In the genomic region with DNA sequence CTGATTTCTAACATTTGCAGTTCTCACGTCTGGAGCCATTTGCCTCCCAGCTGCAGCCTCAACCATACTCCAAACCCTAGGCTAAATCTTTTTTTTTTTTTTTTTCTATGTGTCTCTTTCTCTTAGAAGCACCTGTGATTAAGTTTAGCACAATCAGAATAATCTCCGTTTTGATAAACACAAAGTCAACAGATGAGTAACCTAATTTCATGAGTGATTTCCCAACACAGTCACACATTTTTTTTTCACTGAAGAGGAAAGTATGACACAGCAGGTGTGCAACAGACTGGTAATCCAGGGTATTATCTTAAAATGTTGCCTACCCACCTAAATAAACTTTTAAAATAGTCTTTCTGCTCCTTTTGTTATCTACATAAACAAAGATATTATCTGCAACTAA, we compare ENCODE assay signal across 8 cellular contexts.
A peak's percentile ranks its signal among the peaks of the same experiment; 100 is the strongest.
DNase-seq lines count a peak whose midpoint lies in the region; FAIRE-seq and TF ChIP-seq lines count a peak whose summit lies in the region.
"Not testable (repeated sequence)": the region's sequence is repeated elsewhere in the genome, so short reads cannot be mapped to it uniquely, and the experiment has no call there.

No MANE protein-coding gene starts in this region.

- not testable (repeated sequence) for TF ChIP-seq CTCF in VCaP (conservative IDR thresholded peaks at IDR 0.05); bronchial epithelial cell (IDR thresholded peaks at IDR 0.05; ENCODE audit: insufficient read depth, low read length, severe bottlenecking); progenitor cell of endocrine pancreas (IDR thresholded peaks at IDR 0.05; ENCODE audit: unreplicated experiment)

- not testable (repeated sequence) for H3K9me3 Mint-ChIP-seq in progenitor cell of endocrine pancreas (ENCODE audit: low read depth)

- peak; percentile 50 for DNase-seq in DMS53 (lab: John Stamatoyannopoulos, UW)
- peak; percentile 76 for DNase-seq in NCI-H146 treated with DMSO at 0.1 percent for 48 hours (lab: John Stamatoyannopoulos, UW; ENCODE audit: unreplicated experiment)
- DNase-seq in NCI-H748 (lab: John Stamatoyannopoulos, UW; ENCODE audit: unreplicated experiment): peak; percentile 48
- DNase-seq in bronchial epithelial cell (ENCODE audit: low read depth): peak; percentile 79
- not testable (repeated sequence) for DNase-seq in progenitor cell of endocrine pancreas (ENCODE audit: low spot score, unreplicated experiment)

- H3K27me3 ChIP-seq in HUES48 (ENCODE audit: control insufficient read depth, insufficient read depth, low read length); bronchial epithelial cell (ENCODE audit: control insufficient read depth, insufficient read depth, low read length): not testable (repeated sequence)

- H3K36me3 ChIP-seq in HUES48 (ENCODE audit: control insufficient read depth, insufficient read depth, low read length); bronchial epithelial cell (ENCODE audit: control insufficient read depth, insufficient read depth, low read length): not testable (repeated sequence)

- H3K9me3 ChIP-seq in HUES48 (ENCODE audit: control insufficient read depth, insufficient read depth, low read length): not testable (repeated sequence)

- not testable (repeated sequence) for H3K36me3 Mint-ChIP-seq in progenitor cell of endocrine pancreas (ENCODE audit: insufficient read depth)

- H3K27ac Mint-ChIP-seq in progenitor cell of endocrine pancreas: peak overlapping the region; percentile 79

- peak overlapping the region; percentile 17 for H3K4me3 Mint-ChIP-seq in progenitor cell of endocrine pancreas (ENCODE audit: low read depth)

- not testable (repeated sequence) for FAIRE-seq in bronchial epithelial cell (lab: Jason Lieb, UNC)
- peak; percentile 97 for FAIRE-seq in islet of Langerhans (lab: Jason Lieb, UNC)

- not testable (repeated sequence) for H3K4me3 ChIP-seq in HUES48 (ENCODE audit: low read depth, low read length); bronchial epithelial cell (ENCODE audit: low read depth, low read length)

- H3K4me1 Mint-ChIP-seq in progenitor cell of endocrine pancreas (ENCODE audit: low read depth): peaks cover 55% of the 10 kb centered on the region

- not testable (repeated sequence) for H3K27me3 Mint-ChIP-seq in progenitor cell of endocrine pancreas

- H3K9ac ChIP-seq in HUES48 (ENCODE audit: low read depth, low read length): not testable (repeated sequence)

- H3K4me1 ChIP-seq in HUES48 (ENCODE audit: control insufficient read depth, insufficient read depth, low read length): peaks cover 33% of the 10 kb centered on the region

- H3K27ac ChIP-seq in HUES48 (ENCODE audit: low read depth, low read length): peak overlapping the region; percentile 5
- H3K27ac ChIP-seq in VCaP: peak overlapping the region; percentile 14; the same call in 1 of the 2 replicates
